1 cellular context compared by ENCODE assay signal in the genomic region with DNA sequence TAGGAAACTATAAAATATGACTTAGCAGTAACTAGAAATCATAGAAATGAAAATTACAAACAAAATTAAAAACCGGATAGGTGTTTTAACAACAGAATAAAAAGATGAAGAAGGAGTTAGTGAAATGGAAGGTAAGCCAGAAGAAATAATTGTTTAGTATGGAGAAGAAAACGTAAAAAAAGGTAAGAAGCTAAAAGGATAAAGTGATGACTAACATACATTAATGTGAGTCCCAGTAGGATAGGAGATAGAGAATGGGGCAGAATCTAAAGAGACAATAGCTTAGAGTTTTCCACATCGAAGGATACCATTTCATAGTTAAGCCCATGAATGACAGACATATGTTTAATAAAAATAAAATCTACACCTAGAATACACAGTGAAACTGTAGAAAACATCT.
A peak's percentile ranks its signal among the peaks of the same experiment; 100 is the strongest.
TF ChIP-seq lines count a peak whose summit lies in the region.

No MANE protein-coding gene starts in this region.

TF ChIP-seq in HCT116, 20 proteins besides CTCF, POLR2A, EP300 and RAD21:
- 0 out of 2 replicates have a peak, but pooled peaks have one; percentile 9 for TF ChIP-seq ELF1 (IDR thresholded peaks at IDR 0.05; ENCODE audit: borderline replicate concordance, low read depth)
- TF ChIP-seq JUND (IDR thresholded peaks at IDR 0.05): no peak
- no peak for TF ChIP-seq SRF (IDR thresholded peaks at IDR 0.05; ENCODE audit: low read depth)
- no peak for TF ChIP-seq TCF7L2 (IDR thresholded peaks at IDR 0.05; ENCODE audit: borderline replicate concordance, extremely low read depth, insufficient read depth, insufficient read length)
